In the genomic region with DNA sequence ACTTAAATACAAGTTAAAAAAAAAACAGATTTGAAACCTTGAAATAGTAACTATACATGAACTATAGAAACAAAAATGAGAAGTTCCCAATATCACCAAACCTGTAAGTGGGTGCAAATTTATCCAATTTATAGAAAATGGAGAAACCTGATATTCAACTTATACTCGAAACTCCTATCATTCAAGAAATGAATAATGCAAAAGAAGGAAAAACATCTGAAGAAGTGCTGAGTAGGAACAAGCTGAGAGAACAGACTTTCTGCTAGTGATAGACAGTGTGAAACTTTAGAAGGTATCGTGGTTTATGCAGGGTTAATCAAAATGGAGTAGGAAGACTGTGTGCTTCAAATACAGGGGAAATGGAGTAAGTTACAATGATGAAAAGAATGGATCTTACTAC, we compare ENCODE assay signal across 22 cellular contexts.
"Had no signal": no experiment of that assay in that cellular context is flagged by ENCODE, and none has a peak within 500 bp of the region (broad histone marks: within the 10 kb centered on the region; RNA-seq: fewer than 3 reads in every experiment).

No MANE protein-coding gene starts in this region.

- H3K9me3 ChIP-seq: Peyer's patch, SJCRH30 had no signal

- DNase-seq: IMR-90, KG1, MV-4-11, NCI-H1048, NCI-H1105, NCI-H1417, NCI-H1436 treated with DMSO at 0.1 percent for 48 hours, NCI-H1694, NCI-H187 treated with DMSO at 0.1 percent for 48 hours, NCI-H2029 treated with DMSO at 0.1 percent for 48 hours, NCI-H2227 treated with DMSO at 0.1 percent for 48 hours, NCI-H524, NCI-H526 treated with DMSO at 0.1 percent for 48 hours, NCI-H748 treated with DMSO at 0.1 percent for 48 hours, PC-9, Peyer's patch, SHP77 treated with DMSO at 0.1 percent for 48 hours, SJCRH30, T-helper 1 cell had no signal

- H3K27ac ChIP-seq: PC-9, Peyer's patch, SJCRH30 had no signal

- ATAC-seq: HepG2, Right ventricle myocardium inferior, SK-N-SH treated with all-trans-retinoic acid at 6 μM for 48 hours had no signal

- H2AFZ ChIP-seq: PC-9 had no signal

- H3K4me3 ChIP-seq: PC-9, Peyer's patch, SJCRH30 had no signal

- H3K27me3 ChIP-seq: Peyer's patch, SJCRH30 had no signal

- H3K4me2 ChIP-seq: PC-9 had no signal

- H3K36me3 ChIP-seq: Peyer's patch had no signal
